ENCODE assay signal across 23 cellular contexts in genomic region chr9:71676460-71676859, GRCh38.
DNase-seq lines count a peak whose midpoint lies in the region; ATAC-seq and TF ChIP-seq lines count a peak whose summit lies in the region.
"Had no signal": no experiment of that assay in that cellular context is flagged by ENCODE, and none has a peak within 500 bp of the region (broad histone marks: within the 10 kb centered on the region; RNA-seq: fewer than 3 reads in every experiment).

No MANE protein-coding gene starts in this region.

- TF ChIP-seq RAD21 in liver (IDR thresholded peaks at IDR 0.05), result no peak

- no peak for TF ChIP-seq CTCF in liver (IDR thresholded peaks at IDR 0.05; ENCODE audit: low read depth, low read length, missing input control)
- no peak for TF ChIP-seq CTCF in MCF 10A (IDR thresholded peaks at IDR 0.05; ENCODE audit: unreplicated experiment)

- no peak overlapping the region for H3K4me3 ChIP-seq in liver (ENCODE audit: low read depth in 1 of 3, low read length in 3 of 3)
- H3K4me3 ChIP-seq: SK-N-MC, stomach, upper lobe of right lung had no signal

- DNase-seq in activated naive CD8-positive, alpha-beta T cell treated with anti-CD3 and anti-CD28 coated beads, Interleukin-2, amount 50 U/mL, for 24 hours, result no peak
- no peak for DNase-seq in activated naive CD8-positive, alpha-beta T cell treated with anti-CD3 and anti-CD28 coated beads for 36 hours
- no peak for DNase-seq in HCEC 1CT
- no peak for DNase-seq in KBM-7
- DNase-seq in MCF 10A (ENCODE audit: unreplicated experiment), result no peak
- no peak for DNase-seq in NCI-H1417 treated with DMSO at 0.1 percent for 48 hours (lab: John Stamatoyannopoulos, UW)
- DNase-seq: 8988T; activated CD4-positive, alpha-beta T cell treated with anti-CD3 and anti-CD28 coated beads, Interleukin-2, amount 50 U/mL, for 48 hours; activated T-cell treated with anti-CD3 and anti-CD28 coated beads for 4 hours; amniotic stem cell; BE2C; Caco-2; erythroblast; foreskin keratinocyte; NCI-H187 treated with DMSO at 0.1 percent for 48 hours; stimulated activated CD4-positive, alpha-beta T cell treated with anti-CD3 and anti-CD28 coated beads, Interleukin-4, amount 100 ng/mL, for 4 hours; stomach; upper lobe of right lung had no signal

- H3K9me3 Mint-ChIP-seq in activated naive CD8-positive, alpha-beta T cell treated with anti-CD3 and anti-CD28 coated beads, Interleukin-2, amount 50 U/mL, for 24 hours, result peaks cover 5% of the 10 kb centered on the region
- H3K9me3 Mint-ChIP-seq in activated naive CD8-positive, alpha-beta T cell treated with anti-CD3 and anti-CD28 coated beads for 36 hours, result peaks cover 1% of the 10 kb centered on the region
- H3K9me3 Mint-ChIP-seq in MCF 10A (ENCODE audit: unreplicated experiment), result no peaks in the 10 kb centered on the region
- H3K9me3 Mint-ChIP-seq: T-helper 2 cell treated with Interferon-gamma antibody and Interleukin-4, amounts not matched to agents 5 μg/mL and 100 μg/mL, for 36 hours had no signal

- CTCF ChIA-PET in MCF 10A (lab: Yijun Ruan, JAX), result interaction anchor here (0.6 to 0.7 kb wide), 2 partner anchors 18 to 671 kb away, joined by 4 to 6 read pairs; no protein-coding TSS in a partner anchor

- peak overlapping the region; percentile 23 to 52 for H3K27ac ChIP-seq in liver (ENCODE audit: low read depth in 1 of 2, low read length in 2 of 2)
- H3K27ac ChIP-seq: foreskin keratinocyte, neutrophil, SK-N-MC, stomach had no signal

- no peak overlapping the region for H3K9ac ChIP-seq in liver (ENCODE audit: low read depth in 1 of 2, low read length in 2 of 2)

- H3K4me3 Mint-ChIP-seq in activated naive CD8-positive, alpha-beta T cell treated with anti-CD3 and anti-CD28 coated beads, Interleukin-2, amount 50 U/mL, for 24 hours, result no peak overlapping the region
- H3K4me3 Mint-ChIP-seq in activated naive CD8-positive, alpha-beta T cell treated with anti-CD3 and anti-CD28 coated beads for 36 hours, result no peak overlapping the region
- no peak overlapping the region for H3K4me3 Mint-ChIP-seq in MCF 10A (ENCODE audit: unreplicated experiment)
- H3K4me3 Mint-ChIP-seq: T-helper 2 cell treated with Interferon-gamma antibody and Interleukin-4, amounts not matched to agents 5 μg/mL and 100 μg/mL, for 36 hours had no signal

- no peaks in the 10 kb centered on the region for H3K36me3 ChIP-seq in liver (ENCODE audit: control insufficient read depth in 4 of 4, insufficient read depth in 3 of 4, low read depth in 1 of 4, low read length in 3 of 4)
- H3K36me3 ChIP-seq: BE2C, neutrophil, stomach, upper lobe of right lung had no signal

- no peaks in the 10 kb centered on the region for H3K9me3 ChIP-seq in liver (ENCODE audit: control insufficient read depth in 4 of 4, low read length in 3 of 4)
- H3K9me3 ChIP-seq: Caco-2, neutrophil, stomach, upper lobe of right lung had no signal

- POLR2A ChIA-PET in MCF 10A (lab: Yijun Ruan, JAX), result interaction anchor here (1.0 kb wide), 1 partner anchor 28 kb away, joined by 3 read pairs; no protein-coding TSS in a partner anchor

- ATAC-seq in activated naive CD8-positive, alpha-beta T cell treated with anti-CD3 and anti-CD28 coated beads, Interleukin-2, amount 50 U/mL, for 24 hours, result peak; percentile 52
- peak; percentile 41 for ATAC-seq in HG03432 (IDR thresholded peaks at IDR 0.05; ENCODE audit: unreplicated experiment)
- ATAC-seq: upper lobe of right lung had no signal

- no peaks in the 10 kb centered on the region for H3K27me3 ChIP-seq in liver (ENCODE audit: control insufficient read depth in 4 of 4, insufficient read depth in 4 of 4, low read length in 3 of 4)
- H3K27me3 ChIP-seq: foreskin keratinocyte, neutrophil, stomach, upper lobe of right lung had no signal

- H3K27me3 Mint-ChIP-seq in activated naive CD8-positive, alpha-beta T cell treated with anti-CD3 and anti-CD28 coated beads, Interleukin-2, amount 50 U/mL, for 24 hours, result no peaks in the 10 kb centered on the region
- no peaks in the 10 kb centered on the region for H3K27me3 Mint-ChIP-seq in activated naive CD8-positive, alpha-beta T cell treated with anti-CD3 and anti-CD28 coated beads for 36 hours
- H3K27me3 Mint-ChIP-seq in MCF 10A (ENCODE audit: insufficient read depth, unreplicated experiment), result no peaks in the 10 kb centered on the region

- peaks cover 32% of the 10 kb centered on the region for H3K4me1 Mint-ChIP-seq in activated naive CD8-positive, alpha-beta T cell treated with anti-CD3 and anti-CD28 coated beads, Interleukin-2, amount 50 U/mL, for 24 hours
- H3K4me1 Mint-ChIP-seq in activated naive CD8-positive, alpha-beta T cell treated with anti-CD3 and anti-CD28 coated beads for 36 hours, result peaks cover 19% of the 10 kb centered on the region
- H3K4me1 Mint-ChIP-seq in MCF 10A (ENCODE audit: insufficient read depth, unreplicated experiment), result peaks cover 35% of the 10 kb centered on the region

- intact Hi-C loops in MCF 10A (cut with micrococcal nuclease), result no loop called here

- peaks cover 11 to 40% (median 33%) of the 10 kb centered on the region in 4 donors for H3K4me1 ChIP-seq in liver (ENCODE audit: control insufficient read depth in 4 of 4, insufficient read depth in 4 of 4, low read length in 3 of 4)
- H3K4me1 ChIP-seq: BE2C had no signal

- H3K36me3 Mint-ChIP-seq in activated naive CD8-positive, alpha-beta T cell treated with anti-CD3 and anti-CD28 coated beads, Interleukin-2, amount 50 U/mL, for 24 hours (ENCODE audit: low read depth), result peaks cover 7% of the 10 kb centered on the region
- peaks cover 9% of the 10 kb centered on the region for H3K36me3 Mint-ChIP-seq in activated naive CD8-positive, alpha-beta T cell treated with anti-CD3 and anti-CD28 coated beads for 36 hours
- H3K36me3 Mint-ChIP-seq in MCF 10A (ENCODE audit: insufficient read depth, unreplicated experiment), result no peaks in the 10 kb centered on the region

- in situ Hi-C loops in KBM-7 (cut with MboI; ENCODE audit: low pct_unique_long_range_greater_than_20kb, low sequenced_read_pairs), result no loop called here

- BruUV-seq in MCF 10A (replicated peaks; lab: Mats Ljungman, UMichigan), result no TSS peak

- H3K27ac Mint-ChIP-seq in activated naive CD8-positive, alpha-beta T cell treated with anti-CD3 and anti-CD28 coated beads, Interleukin-2, amount 50 U/mL, for 24 hours, result peak overlapping the region; percentile 28
- no peak overlapping the region for H3K27ac Mint-ChIP-seq in activated naive CD8-positive, alpha-beta T cell treated with anti-CD3 and anti-CD28 coated beads for 36 hours
- H3K27ac Mint-ChIP-seq in MCF 10A (ENCODE audit: low read depth, unreplicated experiment), result no peak overlapping the region
- H3K27ac Mint-ChIP-seq: T-helper 2 cell treated with Interferon-gamma antibody and Interleukin-4, amounts not matched to agents 5 μg/mL and 100 μg/mL, for 36 hours had no signal

TF ChIP-seq in liver, 16 proteins besides CTCF, POLR2A, EP300 and RAD21:
- no peak for TF ChIP-seq TAF1 (conservative IDR thresholded peaks at IDR 0.05)
